In genomic region chr7:4861673-4862072, GRCh38 we compare ENCODE assay signal across 9 cellular contexts. TPM values are rescaled to one million over a fixed set of nuclear protein-coding genes. Genes with fewer than 3 reads are reported as not detected.
DNase-seq lines count a peak whose midpoint lies in the region; ATAC-seq lines count a peak whose summit lies in the region.
"Had no signal": no experiment of that assay in that cellular context is flagged by ENCODE, and none has a peak within 500 bp of the region (broad histone marks: within the 10 kb centered on the region; RNA-seq: fewer than 3 reads in every experiment).

Gene PAPOLB (minus strand): TSS chr7:4862030. CDS start chr7:4861810, 220 bp downstream.

- H3K27ac ChIP-seq in right cardiac atrium (ENCODE audit: low read length): no peak within 1 kb of the TSS

- peak within 1 kb of the TSS; percentile 66 for H3K4me3 Mint-ChIP-seq in activated T-cell treated with anti-CD3 and anti-CD28 coated beads, Interleukin-2, amount 50 U/mL, for 72 hours

- intact Hi-C loops in right cardiac atrium (cut with DNase I): no loop called here

- no peaks in the 10 kb centered on the region for H3K9me3 ChIP-seq in right cardiac atrium (ENCODE audit: control insufficient read depth, low read length)

- H3K27ac Mint-ChIP-seq in activated T-cell treated with anti-CD3 and anti-CD28 coated beads, Interleukin-2, amount 50 U/mL, for 72 hours: no peak within 1 kb of the TSS

- H3K4me1 Mint-ChIP-seq in activated T-cell treated with anti-CD3 and anti-CD28 coated beads, Interleukin-2, amount 50 U/mL, for 72 hours (ENCODE audit: low read depth): no peaks in the 10 kb centered on the region

- WGBS in right cardiac atrium: 34% methylated on average over 46 of the region's 46 CpGs

- DNase-seq in activated T-cell treated with anti-CD3 and anti-CD28 coated beads, Interleukin-2, amount 50 U/mL, for 72 hours: peak; percentile 37 to 51
- peak in 2 of 3 donors; percentile 63 to 83 for DNase-seq in right cardiac atrium
- peak; percentile 10 to 17 for DNase-seq in stimulated activated CD8-positive, alpha-beta memory T cell treated with anti-CD3 and anti-CD28 coated beads, Interleukin-15, amount 100 ng/mL, for 4 hours (ENCODE audit: low read depth in 2 of 2)
- DNase-seq: dermis blood vessel endothelial cell had no signal

- H3K9me3 Mint-ChIP-seq in activated T-cell treated with anti-CD3 and anti-CD28 coated beads, Interleukin-2, amount 50 U/mL, for 72 hours: peaks cover 0 to 2% of the 10 kb centered on the region in 2 donors

- peak; percentile 79 for ATAC-seq in GM18502 (IDR thresholded peaks at IDR 0.05; ENCODE audit: poor library complexity, unreplicated experiment)
- peak; percentile 69 to 73 for ATAC-seq in activated T-cell treated with anti-CD3 and anti-CD28 coated beads, Interleukin-2, amount 50 U/mL, for 72 hours (replicated peaks in 1 of 2)
- peak; percentile 71 to 88 for ATAC-seq in right cardiac atrium
- no peak for ATAC-seq in HG02885 (IDR thresholded peaks at IDR 0.05; ENCODE audit: poor library complexity, unreplicated experiment)
- no peak for ATAC-seq in HG02571 (IDR thresholded peaks at IDR 0.05; ENCODE audit: unreplicated experiment)
- no peak for ATAC-seq in HG02970 (IDR thresholded peaks at IDR 0.05; ENCODE audit: low FRiP score, unreplicated experiment)
- ATAC-seq in GM19023 (IDR thresholded peaks at IDR 0.05; ENCODE audit: unreplicated experiment): no peak

- H3K4me1 ChIP-seq in right cardiac atrium (ENCODE audit: control insufficient read depth, insufficient read depth, low read length): no peaks in the 10 kb centered on the region

- peaks cover 9 to 10% of the 10 kb centered on the region in 2 donors for H3K36me3 Mint-ChIP-seq in activated T-cell treated with anti-CD3 and anti-CD28 coated beads, Interleukin-2, amount 50 U/mL, for 72 hours (ENCODE audit: insufficient read depth in 2 of 2)

- H3K4me3 ChIP-seq in right cardiac atrium (ENCODE audit: low read length): peak within 1 kb of the TSS; percentile 36

- H3K27me3 ChIP-seq in right cardiac atrium (ENCODE audit: control insufficient read depth, insufficient read depth): no peaks in the 10 kb centered on the region

- peaks cover 52% of the 10 kb centered on the region for H3K27me3 Mint-ChIP-seq in activated T-cell treated with anti-CD3 and anti-CD28 coated beads, Interleukin-2, amount 50 U/mL, for 72 hours (ENCODE audit: low read depth)

RNA-seq across cellular contexts. Expression of gene PAPOLB, which starts in this region (rescaled TPM):
- total RNA-seq in activated T-cell treated with anti-CD3 and anti-CD28 coated beads, Interleukin-2, amount 50 U/mL, for 72 hours: under 1 TPM in 1 of 2 donors, not detected in 1; 0.05 TPM
- total RNA-seq in right cardiac atrium: under 1 TPM; 0.23 to 0.39 (median 0.30) TPM
- polyA plus RNA-seq in right cardiac atrium: 0.16 TPM

Comparison
In these comparisons a context has a peak if more than half of its experiments do, and no peak if none do; other contexts are left out.
1. Peak in DNase-seq and ATAC-seq in activated T-cell treated with anti-CD3 and anti-CD28 coated beads, Interleukin-2, amount 50 U/mL, for 72 hours; RNA of the gene not detected or under 1 TPM.
2. Peak in DNase-seq, ATAC-seq and H3K4me3 ChIP-seq in right cardiac atrium; RNA of the gene not detected or under 1 TPM.
3. DNase-seq: peak in every context shown above with its lines; median percentile 73 in right cardiac atrium; 44 in activated T-cell treated with anti-CD3 and anti-CD28 coated beads, Interleukin-2, amount 50 U/mL, for 72 hours; 14 in stimulated activated CD8-positive, alpha-beta memory T cell treated with anti-CD3 and anti-CD28 coated beads, Interleukin-15, amount 100 ng/mL, for 4 hours.